ENCODE assay signal across 7 cellular contexts in the genomic region with DNA sequence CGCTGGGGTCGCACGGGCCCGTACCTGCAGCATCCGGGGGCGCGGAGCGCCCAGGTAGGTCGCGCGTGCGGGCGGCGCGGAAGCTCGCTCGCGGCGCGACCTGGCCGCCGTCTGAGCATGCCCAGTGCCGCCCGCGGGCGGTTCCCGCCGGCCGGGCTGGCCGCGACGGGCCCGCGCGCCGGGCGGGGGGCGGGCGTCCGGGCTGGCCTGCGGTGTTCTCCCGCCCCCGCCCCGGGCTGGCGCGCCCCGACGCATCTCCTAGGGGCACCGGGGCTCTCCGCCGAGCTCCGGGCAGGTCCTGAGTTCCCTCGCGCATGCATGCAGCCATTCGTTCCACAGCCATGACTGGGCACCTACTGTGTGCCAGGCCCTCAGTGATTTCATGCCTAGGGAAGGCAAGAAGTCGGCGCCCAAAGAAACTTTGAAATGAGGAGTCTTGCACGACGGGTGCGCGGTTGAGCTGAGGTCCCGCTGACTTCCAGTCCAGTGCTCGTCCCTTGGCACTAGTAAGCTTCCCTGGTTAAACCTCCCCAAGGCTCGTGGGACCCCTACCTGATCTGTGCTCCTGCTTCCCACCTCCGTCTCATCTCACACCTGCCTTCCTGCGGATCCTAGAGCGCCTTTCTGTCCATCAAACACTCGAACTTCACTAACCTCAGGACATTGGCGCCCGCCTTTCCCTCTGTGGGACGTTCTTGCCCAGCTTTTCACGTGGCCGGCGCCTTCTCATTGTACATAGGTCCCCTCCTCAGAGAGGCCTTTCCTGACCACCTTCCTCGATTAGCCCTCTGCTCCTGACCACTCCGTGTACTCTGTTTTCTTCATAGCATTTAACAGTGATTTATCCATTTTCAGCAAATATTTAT. TPM values are rescaled to one million over a fixed set of nuclear protein-coding genes. Genes with fewer than 3 reads are reported as not detected.
DNase-seq lines count a peak whose midpoint lies in the region; ATAC-seq and TF ChIP-seq lines count a peak whose summit lies in the region.

A gene with protein sequence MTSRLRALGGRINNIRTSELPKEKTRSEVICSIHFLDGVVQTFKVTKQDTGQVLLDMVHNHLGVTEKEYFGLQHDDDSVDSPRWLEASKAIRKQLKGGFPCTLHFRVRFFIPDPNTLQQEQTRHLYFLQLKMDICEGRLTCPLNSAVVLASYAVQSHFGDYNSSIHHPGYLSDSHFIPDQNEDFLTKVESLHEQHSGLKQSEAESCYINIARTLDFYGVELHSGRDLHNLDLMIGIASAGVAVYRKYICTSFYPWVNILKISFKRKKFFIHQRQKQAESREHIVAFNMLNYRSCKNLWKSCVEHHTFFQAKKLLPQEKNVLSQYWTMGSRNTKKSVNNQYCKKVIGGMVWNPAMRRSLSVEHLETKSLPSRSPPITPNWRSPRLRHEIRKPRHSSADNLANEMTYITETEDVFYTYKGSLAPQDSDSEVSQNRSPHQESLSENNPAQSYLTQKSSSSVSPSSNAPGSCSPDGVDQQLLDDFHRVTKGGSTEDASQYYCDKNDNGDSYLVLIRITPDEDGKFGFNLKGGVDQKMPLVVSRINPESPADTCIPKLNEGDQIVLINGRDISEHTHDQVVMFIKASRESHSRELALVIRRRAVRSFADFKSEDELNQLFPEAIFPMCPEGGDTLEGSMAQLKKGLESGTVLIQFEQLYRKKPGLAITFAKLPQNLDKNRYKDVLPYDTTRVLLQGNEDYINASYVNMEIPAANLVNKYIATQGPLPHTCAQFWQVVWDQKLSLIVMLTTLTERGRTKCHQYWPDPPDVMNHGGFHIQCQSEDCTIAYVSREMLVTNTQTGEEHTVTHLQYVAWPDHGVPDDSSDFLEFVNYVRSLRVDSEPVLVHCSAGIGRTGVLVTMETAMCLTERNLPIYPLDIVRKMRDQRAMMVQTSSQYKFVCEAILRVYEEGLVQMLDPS (minus strand): TSS at position 113 of the 866 bp plus-strand sequence. CDS start 34,873 bp downstream, outside the sequence.

- RAD21 ChIA-PET in HCT116 (lab: Charles Lee; ENCODE audit: low non-redundant PET in 1 of 2, low total read pairs in 2 of 2, uncharacterized antibody in 2 of 2, unreplicated experiment in 2 of 2), result no interaction called here

- H3K36me3 ChIP-seq in HCT116 (ENCODE audit: control insufficient read depth in 1 of 2, insufficient read depth in 2 of 2, low read length in 2 of 2), result no peaks in the 10 kb centered on the region
- no peaks in the 10 kb centered on the region for H3K36me3 ChIP-seq in gastroesophageal sphincter
- H3K36me3 ChIP-seq in prostate gland, result no peaks in the 10 kb centered on the region

- DNase-seq in HCT116 (ENCODE audit: low read depth, low spot score) (no peak), RWPE1 (ENCODE audit: low spot score) (peak; percentile 78), prostate gland (ENCODE audit: low spot score) (no peak), midbrain (lab: John Stamatoyannopoulos, UW) (no peak)

- no peaks in the 10 kb centered on the region for H3K9me3 ChIP-seq in HCT116 (ENCODE audit: control insufficient read depth in 1 of 2, insufficient read depth in 1 of 2, low read depth in 1 of 2, low read length in 2 of 2)
- no peaks in the 10 kb centered on the region for H3K9me3 ChIP-seq in gastroesophageal sphincter
- no peaks in the 10 kb centered on the region for H3K9me3 ChIP-seq in prostate gland

- H3K9me2 ChIP-seq in HCT116 (ENCODE audit: insufficient read depth), result no peaks in the 10 kb centered on the region

- no peak for TF ChIP-seq EP300 in gastroesophageal sphincter (IDR thresholded peaks at IDR 0.05)

- H3K27ac ChIP-seq in HCT116 (ENCODE audit: low read depth, low read length) (peak within 1 kb of the TSS; percentile 58; the same call in 1 of the 2 replicates), RWPE1 (peak within 1 kb of the TSS; percentile 79), gastroesophageal sphincter (no peak within 1 kb of the TSS), prostate gland (peak within 1 kb of the TSS in 1 of 2 donors; percentile 45)

- no TSS peak for BruUV-seq in HCT116 (replicated peaks; lab: Mats Ljungman, UMichigan)

- H3K4me1 ChIP-seq in HCT116 (ENCODE audit: control insufficient read depth in 1 of 2, insufficient read depth in 2 of 2, low read length in 2 of 2) (peaks cover 21 to 28% of the 10 kb centered on the region in 2 experiments; a peak in 3 of 4 replicates), gastroesophageal sphincter (peaks cover 0 to 29% (median 5%) of the 10 kb centered on the region in 3 donors), prostate gland (replicated peaks) (no peaks in the 10 kb centered on the region)

- TF ChIP-seq POLR2A in HCT116 (IDR thresholded peaks at IDR 0.05; ENCODE audit: borderline replicate concordance, extremely low read depth, insufficient read depth, insufficient read length), result peak; percentile 42
- TF ChIP-seq POLR2A in gastroesophageal sphincter (IDR thresholded peaks at IDR 0.05), result no peak
- TF ChIP-seq POLR2A in prostate gland (IDR thresholded peaks at IDR 0.05), result peak; percentile 16

- 14 to 56% methylated on average over 5 to 14 of the region's 76 CpGs for WGBS in gastroesophageal sphincter (ENCODE audit: low coverage in 1 of 2), 2 donors
- 27% methylated on average over 26 of the region's 76 CpGs for WGBS in prostate gland

- peak within 1 kb of the TSS; percentile 60 for H3K9ac ChIP-seq in HCT116 (ENCODE audit: low read length)

- no peak for TF ChIP-seq RAD21 in HCT116 (IDR thresholded peaks at IDR 0.05; ENCODE audit: low read depth)

- intact Hi-C loops in HCT116 (cut with micrococcal nuclease), result no loop called here
- intact Hi-C loops in prostate gland (cut with DNase I), result no loop called here

- POLR2A ChIA-PET in HCT116 (lab: Charles Lee) (interaction anchor here (0.9 kb wide), 1 partner anchor 29 kb away, joined by 4 read pairs; no protein-coding TSS in a partner anchor), RWPE1 (lab: Yijun Ruan, JAX; ENCODE audit: low non-redundant PET) (no interaction called here)

- no peaks in the 10 kb centered on the region for H4K20me1 ChIP-seq in HCT116 (ENCODE audit: insufficient read depth)

- ATAC-seq in HCT116 (peak; percentile 74), gastroesophageal sphincter (peak; percentile 63), GM19455 (IDR thresholded peaks at IDR 0.05; ENCODE audit: unreplicated experiment) (no peak), HG03135 (IDR thresholded peaks at IDR 0.05; ENCODE audit: unreplicated experiment) (no peak)

- TF ChIP-seq CTCF in HCT116 (IDR thresholded peaks at IDR 0.05 in 2 of 3, conservative IDR thresholded peaks at IDR 0.05 in 1 of 3; ENCODE audit: borderline replicate concordance in 1 of 3, insufficient read depth in 1 of 3, low read depth in 2 of 3, low read length in 2 of 3), result no peak
- TF ChIP-seq CTCF in RWPE1 (conservative IDR thresholded peaks at IDR 0.05; ENCODE audit: low read depth), result no peak
- TF ChIP-seq CTCF in gastroesophageal sphincter (IDR thresholded peaks at IDR 0.05), result no peak
- TF ChIP-seq CTCF in prostate gland (IDR thresholded peaks at IDR 0.05), result no peak

- H3K4me3 ChIP-seq in HCT116 (replicated peaks in 1 of 2; ENCODE audit: low read depth in 1 of 2, low read length in 2 of 2) (peak within 1 kb of the TSS; percentile 61 to 76), gastroesophageal sphincter (peak within 1 kb of the TSS; percentile 25 to 55), prostate gland (peak within 1 kb of the TSS; percentile 48 to 57)

- CTCF ChIA-PET in HCT116 (lab: Charles Lee), result no interaction called here
- CTCF ChIA-PET in RWPE1 (lab: Yijun Ruan, JAX), result interaction anchor here (2.7 kb wide), 1 partner anchor 58 kb away, joined by 10 read pairs; no protein-coding TSS in a partner anchor

- H3K79me2 ChIP-seq in HCT116 (ENCODE audit: insufficient read depth, low read length), result peaks cover 39% of the 10 kb centered on the region

- no peak within 1 kb of the TSS for H2AFZ ChIP-seq in HCT116 (ENCODE audit: low read depth, low read length, poor library complexity, severe bottlenecking)

- H3K4me2 ChIP-seq in HCT116 (ENCODE audit: low read length), result peak within 1 kb of the TSS; percentile 94

- no peaks in the 10 kb centered on the region for H3K27me3 ChIP-seq in HCT116 (ENCODE audit: insufficient read depth, low read length)
- H3K27me3 ChIP-seq in gastroesophageal sphincter, result peaks cover 72% of the 10 kb centered on the region
- no peaks in the 10 kb centered on the region for H3K27me3 ChIP-seq in prostate gland (replicated peaks; ENCODE audit: insufficient read depth)

TF ChIP-seq in HCT116, 20 proteins besides CTCF, POLR2A, EP300 and RAD21:
- TF ChIP-seq, protein P1, sequence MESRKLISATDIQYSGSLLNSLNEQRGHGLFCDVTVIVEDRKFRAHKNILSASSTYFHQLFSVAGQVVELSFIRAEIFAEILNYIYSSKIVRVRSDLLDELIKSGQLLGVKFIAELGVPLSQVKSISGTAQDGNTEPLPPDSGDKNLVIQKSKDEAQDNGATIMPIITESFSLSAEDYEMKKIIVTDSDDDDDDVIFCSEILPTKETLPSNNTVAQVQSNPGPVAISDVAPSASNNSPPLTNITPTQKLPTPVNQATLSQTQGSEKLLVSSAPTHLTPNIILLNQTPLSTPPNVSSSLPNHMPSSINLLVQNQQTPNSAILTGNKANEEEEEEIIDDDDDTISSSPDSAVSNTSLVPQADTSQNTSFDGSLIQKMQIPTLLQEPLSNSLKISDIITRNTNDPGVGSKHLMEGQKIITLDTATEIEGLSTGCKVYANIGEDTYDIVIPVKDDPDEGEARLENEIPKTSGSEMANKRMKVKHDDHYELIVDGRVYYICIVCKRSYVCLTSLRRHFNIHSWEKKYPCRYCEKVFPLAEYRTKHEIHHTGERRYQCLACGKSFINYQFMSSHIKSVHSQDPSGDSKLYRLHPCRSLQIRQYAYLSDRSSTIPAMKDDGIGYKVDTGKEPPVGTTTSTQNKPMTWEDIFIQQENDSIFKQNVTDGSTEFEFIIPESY (IDR thresholded peaks at IDR 0.05; ENCODE audit: extremely low read depth, insufficient replicate concordance, low read length), result no peak
- peak; percentile 43 for TF ChIP-seq EGR1 (IDR thresholded peaks at IDR 0.05; ENCODE audit: low read depth)
- TF ChIP-seq SIN3A (IDR thresholded peaks at IDR 0.05; ENCODE audit: low read depth), result no peak
- TF ChIP-seq SRF (IDR thresholded peaks at IDR 0.05; ENCODE audit: low read depth), result no peak
- TF ChIP-seq, protein P2, sequence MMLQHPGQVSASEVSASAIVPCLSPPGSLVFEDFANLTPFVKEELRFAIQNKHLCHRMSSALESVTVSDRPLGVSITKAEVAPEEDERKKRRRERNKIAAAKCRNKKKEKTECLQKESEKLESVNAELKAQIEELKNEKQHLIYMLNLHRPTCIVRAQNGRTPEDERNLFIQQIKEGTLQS (IDR thresholded peaks at IDR 0.05), result no peak
- TF ChIP-seq YY1 (IDR thresholded peaks at IDR 0.05; ENCODE audit: extremely low read depth, insufficient replicate concordance, low read depth, low read length), result no peak
- 0 out of 2 replicates have a peak, but pooled peaks have one; percentile 11 for TF ChIP-seq ZFX (IDR thresholded peaks at IDR 0.05)
- peak; percentile 52; the same call in 1 of the 2 replicates for TF ChIP-seq POLR2AphosphoS5 (IDR thresholded peaks at IDR 0.05; ENCODE audit: low read depth, low read length)
- no peak for TF ChIP-seq EZH2 (IDR thresholded peaks at IDR 0.05)
- TF ChIP-seq CBX3 (IDR thresholded peaks at IDR 0.05; ENCODE audit: low read depth), result no peak

RNA-seq across cellular contexts. Expression of the gene that starts here (rescaled TPM):
- total RNA-seq in HCT116 (2021; ENCODE audit: unreplicated experiment), result 20.8 TPM
- polyA plus RNA-seq in HCT116 (2012), result 12.1 and 15.1 TPM in 2 replicates
- total RNA-seq in gastroesophageal sphincter, result 1 to 10 TPM; 1.2 to 3.4 (median 1.6) TPM
- 10 to 100 TPM; 11.0 to 16.3 TPM for total RNA-seq in prostate gland

Comparison
In these comparisons a context has a peak if more than half of its experiments do, and no peak if none do; other contexts are left out.
1. ATAC-seq: peak in HCT116 (single experiment) and gastroesophageal sphincter (single experiment); none in GM19455 (single experiment) and HG03135 (single experiment).
2. H3K27ac ChIP-seq: peak in HCT116 (single experiment) and RWPE1 (single experiment); none in gastroesophageal sphincter (0 of 4).
3. POLR2A ChIP-seq: peak in HCT116 (single experiment) and prostate gland (single experiment); none in gastroesophageal sphincter (0 of 2).
4. Peak in every context shown above with its lines, with median percentiles within 50 percentile points of each other: H3K4me3 ChIP-seq.